ENCODE assay signal across 20 cellular contexts in the genomic region with DNA sequence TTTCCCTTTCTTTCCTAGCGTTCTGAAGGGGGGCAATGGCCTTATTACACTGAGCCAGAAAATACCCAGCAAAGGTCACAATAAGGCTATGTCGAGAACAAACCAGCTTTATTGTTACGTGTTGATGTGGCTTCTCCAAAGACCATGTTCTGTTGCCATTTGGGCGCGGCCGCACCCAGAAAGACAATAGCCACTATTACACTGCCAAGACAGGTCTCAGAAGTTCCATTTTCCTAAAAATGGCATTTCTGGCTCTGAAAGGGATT.
DNase-seq lines count a peak whose midpoint lies in the region; ATAC-seq, FAIRE-seq and TF ChIP-seq lines count a peak whose summit lies in the region.
"Had no signal": no experiment of that assay in that cellular context is flagged by ENCODE, and none has a peak within 500 bp of the region (broad histone marks: within the 10 kb centered on the region; RNA-seq: fewer than 3 reads in every experiment).

No MANE protein-coding gene starts in this region.

- TF ChIP-seq EP300 in K562 (IDR thresholded peaks at IDR 0.05; ENCODE audit: low read length), result no peak

- no peak for DNase-seq in Caco-2
- DNase-seq in HCT116 (ENCODE audit: low read depth, low spot score), result no peak
- no peak for DNase-seq in K562 (ENCODE audit: extremely low read depth in 1 of 4, low spot score in 3 of 4)
- no peak for DNase-seq in neuronal stem cell (ENCODE audit: low spot score)
- DNase-seq in left lung, result no peak
- no peak for DNase-seq in activated effector memory CD4-positive, alpha-beta T cell treated with anti-CD3 and anti-CD28 coated beads, Interleukin-2, amount 50 U/mL, for 16 hours
- DNase-seq in osteocyte (ENCODE audit: extremely low spot score, unreplicated experiment), result no peak
- DNase-seq in hepatocyte (ENCODE audit: low spot score), result no peak
- DNase-seq: ACHN; AML-193; Calu3; CD4-positive, alpha-beta T cell; DMS79 treated with DMSO at 0.1 percent for 48 hours; GF-D8 had no signal

- H2AK5ac ChIP-seq in neuronal stem cell (ENCODE audit: low read depth, low read length), result peak overlapping the region; percentile 76

- H3K79me1 ChIP-seq in neuronal stem cell (ENCODE audit: low read depth, low read length), result peaks cover 3% of the 10 kb centered on the region

- no peak overlapping the region for H3K18ac ChIP-seq in neuronal stem cell (ENCODE audit: low read length)

- H3K36me3 Mint-ChIP-seq in Caco-2 (ENCODE audit: insufficient read depth, unreplicated experiment), result peaks cover 6% of the 10 kb centered on the region
- H3K36me3 Mint-ChIP-seq in osteocyte (ENCODE audit: unreplicated experiment), result no peaks in the 10 kb centered on the region
- H3K36me3 Mint-ChIP-seq: IgD-negative memory B cell had no signal

- H2BK15ac ChIP-seq in neuronal stem cell (ENCODE audit: low read length), result no peak overlapping the region

- H3K27me3 Mint-ChIP-seq in Caco-2 (ENCODE audit: insufficient read depth, unreplicated experiment) (no peaks in the 10 kb centered on the region), osteocyte (ENCODE audit: unreplicated experiment) (peaks cover 3% of the 10 kb centered on the region)
- H3K27me3 Mint-ChIP-seq: CD4-positive, alpha-beta T cell had no signal

- FAIRE-seq in K562 (lab: Jason Lieb, UNC), result no peak
- FAIRE-seq: A204.1, H54, HTR-8/SVneo had no signal

- H3K27ac Mint-ChIP-seq in Caco-2 (ENCODE audit: unreplicated experiment) (peak overlapping the region; percentile 72), osteocyte (ENCODE audit: unreplicated experiment) (no peak overlapping the region)
- H3K27ac Mint-ChIP-seq: CD4-positive, alpha-beta T cell; GM23338; IgD-negative memory B cell had no signal

- intact Hi-C loops in Caco-2 (cut with micrococcal nuclease; ENCODE audit: unreplicated experiment) (no loop called here), HCT116 (cut with micrococcal nuclease) (no loop called here), K562 (cut with micrococcal nuclease) (no loop called here), left lung (cut with DNase I) (no loop called here)

- TF ChIP-seq CTCF in Caco-2 (IDR thresholded peaks at IDR 0.05; ENCODE audit: insufficient read depth in 1 of 2, low read depth in 1 of 2, low read length in 1 of 2, severe bottlenecking in 1 of 2, unreplicated experiment in 1 of 2) (no peak), HCT116 (IDR thresholded peaks at IDR 0.05 in 2 of 3, conservative IDR thresholded peaks at IDR 0.05 in 1 of 3; ENCODE audit: borderline replicate concordance in 1 of 3, insufficient read depth in 1 of 3, low read depth in 2 of 3, low read length in 2 of 3) (no peak), K562 (IDR thresholded peaks at IDR 0.05 in 2 of 3, conservative IDR thresholded peaks at IDR 0.05 in 1 of 3; ENCODE audit: insufficient read depth in 2 of 3, low read depth in 1 of 3, low read length in 3 of 3) (no peak), left lung (IDR thresholded peaks at IDR 0.05) (no peak), osteocyte (IDR thresholded peaks at IDR 0.05) (no peak), hepatocyte (IDR thresholded peaks at IDR 0.05; ENCODE audit: poor library complexity) (no peak)

- H3K9me3 Mint-ChIP-seq in Caco-2 (ENCODE audit: unreplicated experiment) (no peaks in the 10 kb centered on the region), osteocyte (ENCODE audit: unreplicated experiment) (no peaks in the 10 kb centered on the region)
- H3K9me3 Mint-ChIP-seq: CD4-positive, alpha-beta T cell; GM23338; IgD-negative memory B cell had no signal

- no TSS peak for BruUV-seq in Caco-2 (replicated peaks; lab: Mats Ljungman, UMichigan)
- BruUV-seq in HCT116 (replicated peaks; lab: Mats Ljungman, UMichigan), result no TSS peak
- no TSS peak for BruUV-seq in K562 (replicated peaks; lab: Mats Ljungman, UMichigan)

- no peak overlapping the region for H3K23ac ChIP-seq in neuronal stem cell (ENCODE audit: low read depth, low read length, poor library complexity)

- TF ChIP-seq POLR2A in HCT116 (IDR thresholded peaks at IDR 0.05; ENCODE audit: borderline replicate concordance, extremely low read depth, insufficient read depth, insufficient read length) (no peak), K562 (conservative IDR thresholded peaks at IDR 0.05) (no peak)

- H3K4me1 ChIP-seq in Caco-2 (peaks cover 25% of the 10 kb centered on the region), HCT116 (ENCODE audit: control insufficient read depth in 1 of 2, insufficient read depth in 2 of 2, low read length in 2 of 2) (peaks cover 15 to 75% of the 10 kb centered on the region in 2 experiments), K562 (replicated peaks in 1 of 2; ENCODE audit: control insufficient read depth in 2 of 2, insufficient read depth in 2 of 2, low read length in 2 of 2) (peaks cover 33 to 44% of the 10 kb centered on the region in 2 experiments), neuronal stem cell (ENCODE audit: control insufficient read depth in 2 of 2, insufficient read depth in 1 of 2, low read depth in 1 of 2, low read length in 2 of 2) (peaks cover 0 to 6% of the 10 kb centered on the region in 2 donors), left lung (no peaks in the 10 kb centered on the region), hepatocyte (ENCODE audit: insufficient read depth) (peaks cover 12% of the 10 kb centered on the region)

- H3K4me3 Mint-ChIP-seq in Caco-2 (ENCODE audit: unreplicated experiment) (no peak overlapping the region), osteocyte (ENCODE audit: unreplicated experiment) (no peak overlapping the region)
- H3K4me3 Mint-ChIP-seq: CD4-positive, alpha-beta T cell; GM23338; IgD-negative memory B cell had no signal

- RAD21 ChIA-PET in HCT116 (lab: Charles Lee; ENCODE audit: low non-redundant PET in 1 of 2, low total read pairs in 2 of 2, uncharacterized antibody in 2 of 2, unreplicated experiment in 2 of 2), result no interaction called here

- CTCF ChIA-PET in Caco-2 (lab: Charles Lee) (no interaction called here), HCT116 (lab: Charles Lee) (no interaction called here), K562 (lab: Yijun Ruan, JAX; ENCODE audit: low intra/inter-chr PET ratio) (no interaction called here)

- H3K9me2 ChIP-seq in HCT116 (ENCODE audit: insufficient read depth) (no peaks in the 10 kb centered on the region), hepatocyte (replicated peaks; ENCODE audit: insufficient read depth) (no peaks in the 10 kb centered on the region)

- no peak overlapping the region for H3K14ac ChIP-seq in neuronal stem cell (ENCODE audit: low read length)

- in situ Hi-C loops in K562 (cut with MboI), result no loop called here

- H3K4me1 Mint-ChIP-seq in Caco-2 (ENCODE audit: low read depth, unreplicated experiment), result peaks cover 39% of the 10 kb centered on the region
- peaks cover 20% of the 10 kb centered on the region for H3K4me1 Mint-ChIP-seq in osteocyte (ENCODE audit: unreplicated experiment)
- H3K4me1 Mint-ChIP-seq: IgD-negative memory B cell had no signal

- WGBS in K562 (ENCODE audit: insufficient coverage, low coverage, missing lambda C conversion rate), result 77% methylated on average over 6 of the region's 6 CpGs
- no CpG with 5 or more reads among the region's 6 CpGs for WGBS in neuronal stem cell (ENCODE audit: extremely low coverage in 2 of 2, insufficient read length in 2 of 2, insufficient replicate concordance in 1 of 2), 2 donors
- WGBS in hepatocyte (ENCODE audit: low lambda C conversion rate, missing lambda C conversion rate), result 98% methylated on average over 6 of the region's 6 CpGs

- H3K4me2 ChIP-seq in HCT116 (ENCODE audit: low read length) (peak overlapping the region; percentile 49; the same call in 1 of the 2 replicates), K562 (ENCODE audit: insufficient read depth, low read length) (peak overlapping the region; percentile 77), neuronal stem cell (ENCODE audit: insufficient read depth, low read length, poor library complexity, severe bottlenecking) (no peak overlapping the region), hepatocyte (no peak overlapping the region)
- H3K4me2 ChIP-seq: GM23338 had no signal

- POLR2A ChIA-PET in Caco-2 (lab: Charles Lee), result no interaction called here
- POLR2A ChIA-PET in HCT116 (lab: Charles Lee), result no interaction called here
- POLR2A ChIA-PET in K562 (lab: Yijun Ruan, JAX), result no interaction called here

- H3K9ac ChIP-seq in HCT116 (ENCODE audit: low read length) (peak overlapping the region; percentile 19; the same call in 1 of the 2 replicates), K562 (ENCODE audit: insufficient read depth in 1 of 2, low read depth in 2 of 2, low read length in 2 of 2) (peak overlapping the region in 1 of 2 experiments; percentile 69; a peak in 2 of 4 replicates), neuronal stem cell (ENCODE audit: low read depth, low read length, poor library complexity) (no peak overlapping the region)

- H4K8ac ChIP-seq in neuronal stem cell (ENCODE audit: low read depth, low read length), result no peak overlapping the region

- H3K36me3 ChIP-seq in Caco-2 (ENCODE audit: control insufficient read depth, insufficient read depth, low read length) (no peaks in the 10 kb centered on the region), HCT116 (ENCODE audit: control insufficient read depth in 1 of 2, insufficient read depth in 2 of 2, low read length in 2 of 2) (no peaks in the 10 kb centered on the region), K562 (ENCODE audit: control insufficient read depth, insufficient read depth, low read length) (no peaks in the 10 kb centered on the region), neuronal stem cell (replicated peaks in 1 of 2; ENCODE audit: control insufficient read depth in 2 of 2, insufficient read depth in 2 of 2, low read length in 2 of 2) (no peaks in the 10 kb centered on the region), left lung (no peaks in the 10 kb centered on the region), hepatocyte (replicated peaks; ENCODE audit: insufficient read depth, low read depth) (no peaks in the 10 kb centered on the region)

- TF ChIP-seq RAD21 in HCT116 (IDR thresholded peaks at IDR 0.05; ENCODE audit: low read depth) (no peak), K562 (CRISPR knock-in tag; conservative IDR thresholded peaks at IDR 0.05 in 1 of 2, IDR thresholded peaks at IDR 0.05 in 1 of 2) (no peak)

- no peak overlapping the region for H2BK12ac ChIP-seq in neuronal stem cell (ENCODE audit: low read length)

- H3K27me3 ChIP-seq in Caco-2 (replicated peaks; ENCODE audit: control insufficient read depth, insufficient read depth, low read length), result no peaks in the 10 kb centered on the region
- no peaks in the 10 kb centered on the region for H3K27me3 ChIP-seq in HCT116 (ENCODE audit: insufficient read depth, low read length)
- no peaks in the 10 kb centered on the region for H3K27me3 ChIP-seq in K562 (ENCODE audit: control insufficient read depth in 2 of 2, insufficient read depth in 2 of 2, low read length in 2 of 2)
- H3K27me3 ChIP-seq in neuronal stem cell (ENCODE audit: control insufficient read depth in 3 of 3, insufficient read depth in 3 of 3, low read depth in 1 of 3, low read length in 3 of 3), result no peaks in the 10 kb centered on the region
- H3K27me3 ChIP-seq in left lung, result no peaks in the 10 kb centered on the region
- no peaks in the 10 kb centered on the region for H3K27me3 ChIP-seq in hepatocyte

- H4K20me1 ChIP-seq in HCT116 (ENCODE audit: insufficient read depth) (no peaks in the 10 kb centered on the region), K562 (replicated peaks; ENCODE audit: control insufficient read depth, insufficient read depth, low read length) (no peaks in the 10 kb centered on the region), hepatocyte (ENCODE audit: insufficient read depth, poor library complexity, severe bottlenecking) (no peaks in the 10 kb centered on the region)

- H2AFZ ChIP-seq in HCT116 (ENCODE audit: low read depth, low read length, poor library complexity, severe bottlenecking), result no peak overlapping the region
- peak overlapping the region; percentile 80 for H2AFZ ChIP-seq in K562 (ENCODE audit: low read depth, low read length)
- H2AFZ ChIP-seq in neuronal stem cell (ENCODE audit: low read length), result no peak overlapping the region
- no peak overlapping the region for H2AFZ ChIP-seq in hepatocyte

- no peak overlapping the region for H4K91ac ChIP-seq in neuronal stem cell (ENCODE audit: low read depth, low read length, poor library complexity)

- no peaks in the 10 kb centered on the region for H3K9me1 ChIP-seq in K562 (ENCODE audit: control insufficient read depth, insufficient read depth, low read length)

- H2BK120ac ChIP-seq in neuronal stem cell (ENCODE audit: low read depth, low read length), result no peak overlapping the region

- H3K9me3 ChIP-seq in Caco-2 (no peaks in the 10 kb centered on the region), HCT116 (ENCODE audit: control insufficient read depth in 1 of 2, insufficient read depth in 1 of 2, low read depth in 1 of 2, low read length in 2 of 2) (no peaks in the 10 kb centered on the region), K562 (replicated peaks; ENCODE audit: control insufficient read depth, insufficient read depth, low read depth, low read length) (no peaks in the 10 kb centered on the region), neuronal stem cell (replicated peaks in 1 of 2; ENCODE audit: control insufficient read depth in 2 of 2, insufficient read depth in 1 of 2, low read depth in 1 of 2, low read length in 2 of 2) (peaks cover 0 to 1% of the 10 kb centered on the region in 2 donors), left lung (no peaks in the 10 kb centered on the region), hepatocyte (ENCODE audit: low read depth) (no peaks in the 10 kb centered on the region)

- no peaks in the 10 kb centered on the region for H3K79me2 ChIP-seq in HCT116 (ENCODE audit: insufficient read depth, low read length)
- H3K79me2 ChIP-seq in K562 (ENCODE audit: control insufficient read depth, insufficient read depth, low read length), result peaks cover 33% of the 10 kb centered on the region
- no peaks in the 10 kb centered on the region for H3K79me2 ChIP-seq in hepatocyte

- no peak overlapping the region for H2BK5ac ChIP-seq in neuronal stem cell (ENCODE audit: low read length)

- H3K27ac ChIP-seq in HCT116 (ENCODE audit: low read depth, low read length), result no peak overlapping the region
- H3K27ac ChIP-seq in K562 (ENCODE audit: extremely low read depth, low read depth, low read length), result peak overlapping the region; percentile 70; the same call in 2 of the 3 replicates
- no peak overlapping the region for H3K27ac ChIP-seq in neuronal stem cell (replicated peaks; ENCODE audit: low read length)
- H3K27ac ChIP-seq in left lung, result no peak overlapping the region
- H3K27ac ChIP-seq in hepatocyte, result no peak overlapping the region
- H3K27ac ChIP-seq: C4-2B had no signal

- H3K4ac ChIP-seq in neuronal stem cell (ENCODE audit: low read length), result no peak overlapping the region

- H3K4me3 ChIP-seq in Caco-2 (ENCODE audit: low read depth, low read length) (no peak overlapping the region), HCT116 (replicated peaks in 1 of 2; ENCODE audit: low read depth in 1 of 2, low read length in 2 of 2) (no peak overlapping the region), K562 (no peak overlapping the region), neuronal stem cell (ENCODE audit: low read length in 2 of 2) (no peak overlapping the region), left lung (no peak overlapping the region), hepatocyte (no peak overlapping the region)
- H3K4me3 ChIP-seq: GM23338 had no signal

- no peak for ATAC-seq in HCT116
- no peak for ATAC-seq in K562
- ATAC-seq in left lung, result no peak

Comparison
In these comparisons a context has a peak if more than half of its experiments do, and no peak if none do; other contexts are left out.
1. H3K4me2 ChIP-seq: peak in HCT116 (single experiment) and K562 (single experiment); none in neuronal stem cell (single experiment) and hepatocyte (single experiment).